ENCODE assay signal across 22 cellular contexts in genomic region chr11:33443684-33444083, GRCh38.
"Had no signal": no experiment of that assay in that cellular context is flagged by ENCODE, and none has a peak within 500 bp of the region (broad histone marks: within the 10 kb centered on the region; RNA-seq: fewer than 3 reads in every experiment).

No MANE protein-coding gene starts in this region.

- H3K4me3 Mint-ChIP-seq: natural killer cell treated with Interleukin-12 subunit alpha and Interleukin-12 subunit beta and Interleukin-15 and Interleukin-18, amount 100 ng/mL, for 72 hours; neural progenitor cell; stimulated activated effector memory CD8-positive, alpha-beta T cell treated with anti-CD3 and anti-CD28 coated beads, Interleukin-12 subunit alpha, Interleukin-12 subunit beta, amount 100 ng/mL, for 72 hours; type B pancreatic cell had no signal

- FAIRE-seq: kidney, small intestine, urothelium cell line had no signal

- H3K4me1 Mint-ChIP-seq: neural progenitor cell; stimulated activated effector memory CD8-positive, alpha-beta T cell treated with anti-CD3 and anti-CD28 coated beads, Interleukin-12 subunit alpha, Interleukin-12 subunit beta, amount 100 ng/mL, for 72 hours had no signal

- DNase-seq: dermis blood vessel endothelial cell; erythroblast; foreskin keratinocyte; head of caudate nucleus; kidney; left cardiac atrium; left ventricle myocardium superior; mesenchymal stem cell; midbrain; nucleus accumbens; ovary; right cardiac atrium; small intestine; stimulated activated CD4-positive, alpha-beta T cell treated with anti-CD3 and anti-CD28 coated beads, Interleukin-12 subunit alpha, Interleukin-12 subunit beta, amount 100 ng/mL, for 4 hours; stimulated activated CD4-positive, alpha-beta T cell treated with anti-CD3 and anti-CD28 coated beads, Interleukin-2, amount 100 ng/mL, for 48 hours; stimulated activated naive CD8-positive, alpha-beta T cell treated with anti-CD3 and anti-CD28 coated beads, Interleukin-15, Interleukin-2, amounts not matched to agents 100 U/mL and 50 U/mL, for 24 hours; thyroid gland had no signal

- H3K36me3 Mint-ChIP-seq: natural killer cell treated with Interleukin-12 subunit alpha and Interleukin-12 subunit beta and Interleukin-15 and Interleukin-18, amount 100 ng/mL, for 72 hours; neural progenitor cell; stimulated activated effector memory CD8-positive, alpha-beta T cell treated with anti-CD3 and anti-CD28 coated beads, Interleukin-12 subunit alpha, Interleukin-12 subunit beta, amount 100 ng/mL, for 72 hours; type B pancreatic cell had no signal

- H3K9me3 Mint-ChIP-seq: natural killer cell treated with Interleukin-12 subunit alpha and Interleukin-12 subunit beta and Interleukin-15 and Interleukin-18, amount 100 ng/mL, for 72 hours; stimulated activated effector memory CD8-positive, alpha-beta T cell treated with anti-CD3 and anti-CD28 coated beads, Interleukin-12 subunit alpha, Interleukin-12 subunit beta, amount 100 ng/mL, for 72 hours; type B pancreatic cell had no signal

- H3K27ac Mint-ChIP-seq: natural killer cell treated with Interleukin-12 subunit alpha and Interleukin-12 subunit beta and Interleukin-15 and Interleukin-18, amount 100 ng/mL, for 72 hours; neural progenitor cell; stimulated activated effector memory CD8-positive, alpha-beta T cell treated with anti-CD3 and anti-CD28 coated beads, Interleukin-12 subunit alpha, Interleukin-12 subunit beta, amount 100 ng/mL, for 72 hours; type B pancreatic cell had no signal
